In the genomic region with DNA sequence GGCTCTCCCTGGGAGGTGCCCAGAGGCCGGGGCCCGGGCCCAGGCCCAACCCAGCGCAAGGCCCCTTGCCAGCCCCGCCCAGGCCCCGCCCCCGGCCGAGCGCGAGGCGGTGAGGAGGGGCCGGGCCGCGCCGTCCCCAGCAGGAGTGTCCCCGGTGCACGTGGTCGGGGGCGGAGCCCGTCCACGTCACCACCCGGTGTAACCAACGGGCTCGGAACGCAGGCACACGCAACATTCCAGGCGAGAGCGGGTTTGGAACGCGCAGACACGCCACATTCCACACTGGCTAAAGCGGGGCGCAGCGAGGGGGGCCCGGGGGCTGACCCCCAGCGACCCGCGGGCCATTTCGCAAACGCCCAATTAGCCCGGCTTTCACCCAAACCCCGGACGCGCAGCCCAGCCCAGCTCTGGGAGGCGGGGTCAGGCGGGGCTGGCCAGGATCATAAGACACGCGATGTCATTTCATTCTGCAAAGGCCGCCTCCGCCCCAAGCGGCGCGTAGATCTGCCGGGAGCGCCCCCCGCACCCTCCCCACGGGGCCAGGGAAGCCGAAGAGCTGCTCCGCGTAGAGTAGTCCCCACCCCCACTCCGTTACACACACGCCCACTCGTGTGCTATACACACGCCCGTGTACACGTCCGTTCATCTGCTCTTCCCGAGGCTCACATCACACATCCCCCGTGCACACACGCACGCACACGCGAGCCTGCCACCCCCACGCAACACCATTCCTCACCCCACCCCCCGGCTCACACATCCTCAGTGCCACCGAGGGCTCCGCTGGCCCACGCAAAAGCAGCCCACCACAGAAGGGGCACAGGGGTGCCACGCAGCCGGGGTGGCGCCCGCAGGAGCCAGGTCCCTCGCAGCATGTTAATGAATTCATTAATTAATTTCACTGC, we compare ENCODE assay signal across 8 cellular contexts. TPM values are rescaled to one million over a fixed set of nuclear protein-coding genes. Genes with fewer than 3 reads are reported as not detected.
DNase-seq lines count a peak whose midpoint lies in the region; ATAC-seq and TF ChIP-seq lines count a peak whose summit lies in the region.

No MANE protein-coding gene starts in this region.

- H3K9ac ChIP-seq in mesendoderm (ENCODE audit: low read length): peak overlapping the region; percentile 86

- no peaks in the 10 kb centered on the region for H3K9me3 Mint-ChIP-seq in CD4-positive, alpha-beta T cell
- H3K9me3 Mint-ChIP-seq in activated CD8-positive, alpha-beta memory T cell treated with anti-CD3 and anti-CD28 coated beads, Interleukin-2, amount 10 ng/mL, durations not matched to agents 7 days and 5 days (ENCODE audit: low read depth): no peaks in the 10 kb centered on the region
- H3K9me3 Mint-ChIP-seq in effector memory CD8-positive, alpha-beta T cell: no peaks in the 10 kb centered on the region

- H3K4me1 Mint-ChIP-seq in CD4-positive, alpha-beta T cell (ENCODE audit: low read depth): peaks cover 57% of the 10 kb centered on the region
- peaks cover 43% of the 10 kb centered on the region for H3K4me1 Mint-ChIP-seq in activated CD8-positive, alpha-beta memory T cell treated with anti-CD3 and anti-CD28 coated beads, Interleukin-2, amount 10 ng/mL, durations not matched to agents 7 days and 5 days
- H3K4me1 Mint-ChIP-seq in effector memory CD8-positive, alpha-beta T cell (ENCODE audit: low read depth in 2 of 2): peaks cover 43% of the 10 kb centered on the region in 2 donors

- peak overlapping the region; percentile 93 for H3K56ac ChIP-seq in mesendoderm (ENCODE audit: low read length)

- CTCF ChIA-PET in CD4-positive, alpha-beta T cell (lab: Charles Lee): interaction anchor here (1.2 to 7.8 kb wide), 5 partner anchors 16 to 155 kb away, joined by 3 to 52 read pairs (median 5); a partner anchor contains a TSS
- CTCF ChIA-PET in activated CD8-positive, alpha-beta memory T cell treated with anti-CD3 and anti-CD28 coated beads, Interleukin-2, amount 10 ng/mL, durations not matched to agents 7 days and 5 days (lab: Charles Lee): interaction anchor here (2.2 to 6.9 kb wide), 3 partner anchors 7 to 17 kb away, joined by 14 to 94 read pairs (median 27); no protein-coding TSS in a partner anchor

- no peak overlapping the region for H2AK5ac ChIP-seq in mesendoderm (ENCODE audit: low read length)

- H3K36me3 Mint-ChIP-seq in CD4-positive, alpha-beta T cell (ENCODE audit: low read depth): peaks cover 22% of the 10 kb centered on the region
- H3K36me3 Mint-ChIP-seq in activated CD8-positive, alpha-beta memory T cell treated with anti-CD3 and anti-CD28 coated beads, Interleukin-2, amount 10 ng/mL, durations not matched to agents 7 days and 5 days: no peaks in the 10 kb centered on the region
- H3K36me3 Mint-ChIP-seq in effector memory CD8-positive, alpha-beta T cell (ENCODE audit: insufficient read depth): peaks cover 62% of the 10 kb centered on the region

- peak overlapping the region; percentile 100 for H3K4me3 Mint-ChIP-seq in CD4-positive, alpha-beta T cell
- peak overlapping the region; percentile 94 for H3K4me3 Mint-ChIP-seq in activated CD8-positive, alpha-beta memory T cell treated with anti-CD3 and anti-CD28 coated beads, Interleukin-2, amount 10 ng/mL, durations not matched to agents 7 days and 5 days
- H3K4me3 Mint-ChIP-seq in effector memory CD8-positive, alpha-beta T cell: peak overlapping the region; percentile 90 to 98

- intact Hi-C loops in CD4-positive, alpha-beta T cell (cut with DNase I, micrococcal nuclease): loop anchor here (2.0 to 10.0 kb wide), 5 partner anchors 63 to 358 kb away; a partner anchor contains a TSS

- POLR2A ChIA-PET in CD4-positive, alpha-beta T cell (lab: Charles Lee): interaction anchor here (0.7 to 6.5 kb wide), 13 partner anchors 8 to 1967 kb away, joined by 3 to 132 read pairs (median 6); a partner anchor contains a TSS

- peak overlapping the region; percentile 93 for H3K27ac ChIP-seq in CD4-positive, alpha-beta T cell (ENCODE audit: low read depth, low read length)
- peak overlapping the region; percentile 64 for H3K27ac ChIP-seq in mesendoderm (ENCODE audit: low read depth, low read length)

- H3K4ac ChIP-seq in mesendoderm (ENCODE audit: low read depth, low read length): no peak overlapping the region

- ATAC-seq in CD4-positive, alpha-beta T cell (ENCODE audit: poor library complexity): peak; percentile 39
- ATAC-seq in GM19395 (IDR thresholded peaks at IDR 0.05; ENCODE audit: unreplicated experiment): peak; percentile 42
- peak; percentile 35 for ATAC-seq in HG03565 (IDR thresholded peaks at IDR 0.05; ENCODE audit: unreplicated experiment)
- peak; percentile 66 for ATAC-seq in activated CD8-positive, alpha-beta memory T cell treated with anti-CD3 and anti-CD28 coated beads, Interleukin-2, amount 10 ng/mL, durations not matched to agents 7 days and 5 days
- ATAC-seq in effector memory CD8-positive, alpha-beta T cell (replicated peaks): peak; percentile 51

- H4K8ac ChIP-seq in mesendoderm (ENCODE audit: low read depth, low read length): no peak overlapping the region

- peaks cover 11% of the 10 kb centered on the region for H3K79me1 ChIP-seq in mesendoderm (ENCODE audit: low read length)

- no peaks in the 10 kb centered on the region for H3K36me3 ChIP-seq in mesendoderm (ENCODE audit: control insufficient read depth, insufficient read depth, low read length)

- peaks cover 5% of the 10 kb centered on the region for H3K4me1 ChIP-seq in mesendoderm (ENCODE audit: control insufficient read depth, low read depth, low read length)

- H3K27me3 Mint-ChIP-seq in CD4-positive, alpha-beta T cell: no peaks in the 10 kb centered on the region
- H3K27me3 Mint-ChIP-seq in activated CD8-positive, alpha-beta memory T cell treated with anti-CD3 and anti-CD28 coated beads, Interleukin-2, amount 10 ng/mL, durations not matched to agents 7 days and 5 days: no peaks in the 10 kb centered on the region
- no peaks in the 10 kb centered on the region for H3K27me3 Mint-ChIP-seq in effector memory CD8-positive, alpha-beta T cell

- no peak overlapping the region for H2BK120ac ChIP-seq in mesendoderm (ENCODE audit: low read depth, low read length)

- DNase-seq in CD4-positive, alpha-beta T cell: peak; percentile 78 to 95 (median 88)
- DNase-seq in NK-92 (lab: John Stamatoyannopoulos, UW; ENCODE audit: unreplicated experiment): peak; percentile 44
- DNase-seq in activated CD8-positive, alpha-beta memory T cell treated with anti-CD3 and anti-CD28 coated beads, Interleukin-2, amount 10 ng/mL, durations not matched to agents 7 days and 5 days: peak; percentile 96
- peak; percentile 87 to 91 (median 88) for DNase-seq in effector memory CD8-positive, alpha-beta T cell
- DNase-seq in mesendoderm: peak; percentile 98
- DNase-seq in stimulated activated CD8-positive, alpha-beta memory T cell treated with anti-CD3 and anti-CD28 coated beads, Interleukin-12 subunit alpha, Interleukin-12 subunit beta, amount 100 ng/mL, for 24 hours (ENCODE audit: extremely low read depth): peak; percentile 83

- no peaks in the 10 kb centered on the region for H3K27me3 ChIP-seq in CD4-positive, alpha-beta T cell (ENCODE audit: control insufficient read depth, insufficient read depth, low read length)
- H3K27me3 ChIP-seq in mesendoderm (ENCODE audit: insufficient read depth, low read length, poor library complexity): no peaks in the 10 kb centered on the region

- H2BK15ac ChIP-seq in mesendoderm (replicated peaks; ENCODE audit: low read depth): no peak overlapping the region

- peaks cover 12% of the 10 kb centered on the region for H3K79me2 ChIP-seq in mesendoderm (ENCODE audit: control insufficient read depth, insufficient read depth, low read length)

- H3K4me2 ChIP-seq in mesendoderm (ENCODE audit: low read length): peak overlapping the region; percentile 100

- peak overlapping the region; percentile 99 for H3K27ac Mint-ChIP-seq in CD4-positive, alpha-beta T cell
- H3K27ac Mint-ChIP-seq in activated CD8-positive, alpha-beta memory T cell treated with anti-CD3 and anti-CD28 coated beads, Interleukin-2, amount 10 ng/mL, durations not matched to agents 7 days and 5 days: peak overlapping the region; percentile 96
- H3K27ac Mint-ChIP-seq in effector memory CD8-positive, alpha-beta T cell: peak overlapping the region; percentile 97 to 99

- H3K18ac ChIP-seq in mesendoderm (ENCODE audit: low read length): no peak overlapping the region

- no CpG with 5 or more reads among the region's 82 CpGs for WGBS in mesendoderm (ENCODE audit: extremely low coverage, insufficient coverage, low lambda C conversion rate)

- no peak for TF ChIP-seq CTCF in CD4-positive, alpha-beta T cell (IDR thresholded peaks at IDR 0.05)

- peak overlapping the region; percentile 99 for H3K23ac ChIP-seq in mesendoderm (ENCODE audit: low read length)

- H4K5ac ChIP-seq in mesendoderm (ENCODE audit: low read length): no peak overlapping the region

- no peaks in the 10 kb centered on the region for H3K9me3 ChIP-seq in CD4-positive, alpha-beta T cell (ENCODE audit: control insufficient read depth, low read length)

- no peak overlapping the region for H2BK5ac ChIP-seq in mesendoderm (ENCODE audit: low read length)

- H3K4me3 ChIP-seq in mesendoderm (ENCODE audit: low read length): peak overlapping the region; percentile 66

RNA-seq across cellular contexts. Expression of a gene that starts 1.0 kb away (rescaled TPM):
- total RNA-seq in CD4-positive, alpha-beta T cell: 100 to 1,000 TPM; 111 to 118 TPM
- total RNA-seq in activated CD8-positive, alpha-beta memory T cell treated with anti-CD3 and anti-CD28 coated beads, Interleukin-2, amount 10 ng/mL, durations not matched to agents 7 days and 5 days: 10 to 100 TPM; 26.0 to 31.9 TPM
- polyA plus RNA-seq in mesendoderm (2013, experiment 1 of 2): 10.1 TPM
- polyA plus RNA-seq in mesendoderm (2013, experiment 2 of 2): 10.7 TPM

Comparison
In these comparisons a context has a peak if more than half of its experiments do, and no peak if none do; other contexts are left out.
1. Peak in every context shown above with its lines: DNase-seq, ATAC-seq, H3K4me3 ChIP-seq and H3K27ac ChIP-seq.
2. DNase-seq: peak in every context shown above with its lines; median percentile 98 in mesendoderm; 96 in activated CD8-positive, alpha-beta memory T cell treated with anti-CD3 and anti-CD28 coated beads, Interleukin-2, amount 10 ng/mL, durations not matched to agents 7 days and 5 days; 88 in effector memory CD8-positive, alpha-beta T cell; 88 in CD4-positive, alpha-beta T cell; 83 in stimulated activated CD8-positive, alpha-beta memory T cell treated with anti-CD3 and anti-CD28 coated beads, Interleukin-12 subunit alpha, Interleukin-12 subunit beta, amount 100 ng/mL, for 24 hours; 44 in NK-92.